8 cellular contexts compared by ENCODE assay signal in the genomic region with DNA sequence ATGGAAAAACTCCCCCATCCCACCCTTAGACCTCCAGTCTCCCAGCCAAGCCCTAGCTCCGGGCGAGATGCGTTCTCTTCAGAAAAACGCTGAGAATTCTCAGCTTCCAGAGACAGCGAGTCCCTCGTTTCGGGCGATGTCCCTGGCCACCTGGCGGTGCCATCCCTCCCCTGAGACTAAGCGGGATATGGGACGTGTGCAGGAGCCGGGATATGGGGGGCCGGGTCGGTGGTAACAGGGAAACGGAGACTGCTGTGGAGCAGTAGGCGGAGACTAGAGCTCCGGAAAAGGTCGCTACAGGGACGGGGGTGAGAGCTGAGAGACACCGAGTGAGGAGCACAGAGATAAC. TPM values are rescaled to one million over a fixed set of nuclear protein-coding genes. Genes with fewer than 3 reads are reported as not detected.
A peak's percentile ranks its signal among the peaks of the same experiment; 100 is the strongest.
DNase-seq lines count a peak whose midpoint lies in the region; ATAC-seq and TF ChIP-seq lines count a peak whose summit lies in the region.

No MANE protein-coding gene starts in this region.

- TF ChIP-seq CTCF in RWPE1 (conservative IDR thresholded peaks at IDR 0.05; ENCODE audit: low read depth) = no peak; the same call in 1 of the 2 replicates
- TF ChIP-seq CTCF in fibroblast of lung (conservative IDR thresholded peaks at IDR 0.05 in 1 of 2, IDR thresholded peaks at IDR 0.05 in 1 of 2; ENCODE audit: low read depth in 1 of 2, low read length in 2 of 2) = peak in 1 of 2 donors; percentile 10
- no peak for TF ChIP-seq CTCF in omental fat pad (IDR thresholded peaks at IDR 0.05)

- peak overlapping the region; percentile 100 for H2AFZ ChIP-seq in fibroblast of lung (ENCODE audit: low read length)

- POLR2A ChIA-PET in RWPE1 (lab: Yijun Ruan, JAX; ENCODE audit: low non-redundant PET) = no interaction called here

- intact Hi-C loops in Right ventricle myocardium inferior (cut with DNase I) (loop anchor here (5.0 kb wide), 1 partner anchor 39 kb away; no protein-coding TSS in a partner anchor), cardiac septum (cut with DNase I) (no loop called here)

- H3K36me3 ChIP-seq in fibroblast of lung (ENCODE audit: control insufficient read depth, insufficient read depth, low read length) = no peaks in the 10 kb centered on the region

- H3K4me1 ChIP-seq in fibroblast of lung (ENCODE audit: control insufficient read depth, extremely low read depth, insufficient read depth, low read length) = peaks cover 4% of the 10 kb centered on the region

- peaks cover 3% of the 10 kb centered on the region for H3K27me3 ChIP-seq in fibroblast of lung (ENCODE audit: control insufficient read depth, insufficient read depth, low read length)

- H3K27ac ChIP-seq in RWPE1 (peak overlapping the region; percentile 77), fibroblast of lung (ENCODE audit: insufficient read depth, low read length) (peak overlapping the region; percentile 52)

- H4K20me1 ChIP-seq in fibroblast of lung (ENCODE audit: control insufficient read depth, extremely low read depth, insufficient read depth, low read length) = no peaks in the 10 kb centered on the region

- H3K4me2 ChIP-seq in fibroblast of lung (ENCODE audit: extremely low read depth, insufficient read depth, low read length) = peak overlapping the region; percentile 96

- H3K9ac ChIP-seq in fibroblast of lung (ENCODE audit: insufficient read depth, low read length) = peak overlapping the region; percentile 71

- CTCF ChIA-PET in RWPE1 (lab: Yijun Ruan, JAX) = interaction anchor here (0.6 kb wide), 2 partner anchors 57 to 204 kb away, joined by 3 to 5 read pairs; no protein-coding TSS in a partner anchor

- no peaks in the 10 kb centered on the region for H3K9me3 ChIP-seq in fibroblast of lung (ENCODE audit: control insufficient read depth, insufficient read depth, low read depth, low read length)

- H3K4me3 ChIP-seq in fibroblast of lung (replicated peaks in 1 of 4; ENCODE audit: control extremely low read depth in 1 of 4, insufficient read depth in 1 of 4, low read depth in 3 of 4, low read length in 4 of 4) = peak overlapping the region; percentile 68 to 89 (median 79)

- DNase-seq in Right ventricle myocardium inferior (ENCODE audit: missing footprints) (no peak), cardiac septum (ENCODE audit: low spot score) (no peak), RWPE1 (ENCODE audit: low spot score) (no peak), fibroblast of lung (ENCODE audit: low read depth in 2 of 2) (no peak), omental fat pad (ENCODE audit: low spot score) (no peak), NCI-H226 (no peak), NCI-H345 treated with DMSO at 0.1 percent for 48 hours (lab: John Stamatoyannopoulos, UW; ENCODE audit: unreplicated experiment) (no peak)

- H3K79me2 ChIP-seq in fibroblast of lung (ENCODE audit: control insufficient read depth, insufficient read depth, low read length) = peaks cover 3% of the 10 kb centered on the region

- ATAC-seq in Right ventricle myocardium inferior (peak; percentile 75), HG02981 (IDR thresholded peaks at IDR 0.05; ENCODE audit: unreplicated experiment) (peak; percentile 56), omental fat pad (ENCODE audit: low FRiP score) (peak; percentile 73)

RNA-seq across cellular contexts. Expression of gene STRIP2, which starts 0.4 kb away (rescaled TPM):
- total RNA-seq in Right ventricle myocardium inferior (22.0 TPM), cardiac septum (20.4 TPM), fibroblast of lung (4.9 and 10.9 TPM in 2 replicates), omental fat pad (1 to 10 TPM in 1 of 4 donors, under 1 TPM in 2, not detected in 1; 0.28 to 6.5 (median 0.50) TPM)
- 1.9 and 5.3 TPM in 2 replicates for polyA plus RNA-seq in fibroblast of lung
- 1.4 and 3.6 TPM in 2 replicates for polyA plus RNA-seq in fibroblast of lung (2012)
- 2.6 and 9.2 TPM in 2 replicates for polyA minus RNA-seq in fibroblast of lung (ENCODE audit: low replicate concordance)
